1 cellular context compared by ENCODE assay signal in genomic region chr3:196624008-196624790, GRCh38.
TF ChIP-seq lines count a peak whose summit lies in the region.

No MANE protein-coding gene starts in this region.

TF ChIP-seq in WTC11, 78 proteins besides CTCF, POLR2A, EP300 and RAD21 (continued from another document):
- TF ChIP-seq ARID4B (CRISPR knock-in tag; IDR thresholded peaks at IDR 0.05; ENCODE audit: borderline replicate concordance): no peak
- TF ChIP-seq PRRX2 (CRISPR knock-in tag; IDR thresholded peaks at IDR 0.05): no peak
- no peak for TF ChIP-seq ZNF423 (CRISPR knock-in tag; IDR thresholded peaks at IDR 0.05)
- TF ChIP-seq HMGXB4 (CRISPR knock-in tag; IDR thresholded peaks at IDR 0.05): no peak
- TF ChIP-seq NR1H2 (CRISPR knock-in tag; IDR thresholded peaks at IDR 0.05): no peak
- no peak for TF ChIP-seq ESRRA (CRISPR knock-in tag; IDR thresholded peaks at IDR 0.05; ENCODE audit: borderline replicate concordance)
- TF ChIP-seq E2F1 (CRISPR knock-in tag; IDR thresholded peaks at IDR 0.05): no peak
- TF ChIP-seq ZSCAN18 (CRISPR knock-in tag; IDR thresholded peaks at IDR 0.05): no peak
- no peak for TF ChIP-seq SOX15 (CRISPR knock-in tag; IDR thresholded peaks at IDR 0.05)
TF ChIP-seq in WTC11: peak in this region for 0.
